In the genomic region with DNA sequence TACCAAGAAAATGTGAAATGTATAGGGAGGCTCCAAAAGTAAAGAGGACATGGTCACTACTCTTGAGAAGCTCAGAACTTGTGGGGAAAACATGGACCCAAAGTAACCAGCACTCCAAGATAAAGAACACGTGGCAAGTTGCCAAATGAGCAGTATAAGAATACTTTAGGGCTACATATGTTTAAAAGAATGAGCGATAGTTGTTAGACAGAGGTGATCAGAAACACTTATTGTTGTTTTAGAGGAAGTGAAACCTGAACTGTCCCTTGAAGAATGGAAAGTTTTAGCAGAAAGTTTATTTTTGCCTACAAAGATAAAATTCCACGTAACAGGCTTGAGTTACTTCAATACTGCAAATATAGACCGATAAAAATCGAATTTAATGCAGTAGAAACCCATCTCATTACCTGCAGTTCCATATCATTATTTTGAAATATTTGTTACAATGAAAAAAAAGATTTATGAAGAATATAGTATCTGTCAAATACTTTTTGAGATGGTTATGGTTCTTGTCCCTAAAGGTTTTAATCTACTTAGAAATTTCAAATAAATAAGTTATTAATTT, we compare ENCODE assay signal across 15 cellular contexts.
A peak's percentile ranks its signal among the peaks of the same experiment; 100 is the strongest.
DNase-seq lines count a peak whose midpoint lies in the region; ATAC-seq and TF ChIP-seq lines count a peak whose summit lies in the region.
"Had no signal": no experiment of that assay in that cellular context is flagged by ENCODE, and none has a peak within 500 bp of the region (broad histone marks: within the 10 kb centered on the region; RNA-seq: fewer than 3 reads in every experiment).

No MANE protein-coding gene starts in this region.

- H2AFZ ChIP-seq in SK-N-SH (ENCODE audit: low read depth) = no peak overlapping the region

- no peak overlapping the region for H3K27ac ChIP-seq in body of pancreas
- H3K27ac ChIP-seq in SK-N-SH (ENCODE audit: low read depth in 2 of 2, low read length in 1 of 2) = no peak overlapping the region
- H3K27ac ChIP-seq in CD8-positive, alpha-beta T cell (ENCODE audit: low read depth, low read length) = no peak overlapping the region

- H3K4me3 ChIP-seq in body of pancreas (no peak overlapping the region), SK-N-SH (ENCODE audit: low read depth in 2 of 2, low read length in 1 of 2) (no peak overlapping the region)
- no peak overlapping the region for H3K4me3 ChIP-seq in CD8-positive, alpha-beta T cell (ENCODE audit: low read depth, low read length)
- H3K4me3 ChIP-seq: HAP-1 had no signal

- TF ChIP-seq RAD21 in SK-N-SH (IDR thresholded peaks at IDR 0.05; ENCODE audit: low read length) = no peak

- no peak overlapping the region for H3K4me3 Mint-ChIP-seq in CD8-positive, alpha-beta T cell

- no peak for TF ChIP-seq CTCF in body of pancreas (IDR thresholded peaks at IDR 0.05)
- TF ChIP-seq CTCF in SK-N-SH (IDR thresholded peaks at IDR 0.05) = no peak
- TF ChIP-seq CTCF in CD8-positive, alpha-beta T cell (IDR thresholded peaks at IDR 0.05) = no peak

- no peaks in the 10 kb centered on the region for H3K36me3 Mint-ChIP-seq in CD8-positive, alpha-beta T cell

- WGBS in body of pancreas, 2 donors = 46 to 54% methylated on average over 5 of the region's 5 CpGs
- WGBS in SK-N-SH (ENCODE audit: low lambda C conversion rate) = 49% methylated on average over 5 of the region's 5 CpGs

- H3K9ac ChIP-seq in SK-N-SH = no peak overlapping the region

- TF ChIP-seq EP300 in SK-N-SH (IDR thresholded peaks at IDR 0.05; ENCODE audit: borderline replicate concordance in 1 of 2, low read depth in 1 of 2, low read length in 1 of 2) = no peak

- H3K4me1 Mint-ChIP-seq in CD8-positive, alpha-beta T cell (ENCODE audit: low read depth) = no peaks in the 10 kb centered on the region

- H3K4me2 ChIP-seq in SK-N-SH = no peak overlapping the region

- no peaks in the 10 kb centered on the region for H3K27me3 Mint-ChIP-seq in CD8-positive, alpha-beta T cell (ENCODE audit: low read depth)

- no peaks in the 10 kb centered on the region for H3K9me3 ChIP-seq in body of pancreas
- no peaks in the 10 kb centered on the region for H3K9me3 ChIP-seq in SK-N-SH
- H3K9me3 ChIP-seq in CD8-positive, alpha-beta T cell (ENCODE audit: low read length) = no peaks in the 10 kb centered on the region
- H3K9me3 ChIP-seq: HAP-1 had no signal

- peak; percentile 83 for ATAC-seq in GM18508 (IDR thresholded peaks at IDR 0.05; ENCODE audit: insufficient read depth, unreplicated experiment)
- peak; percentile 95 for ATAC-seq in GM21447 (IDR thresholded peaks at IDR 0.05; ENCODE audit: unreplicated experiment)
- ATAC-seq in HG03135 (IDR thresholded peaks at IDR 0.05; ENCODE audit: unreplicated experiment) = peak; percentile 96
- ATAC-seq in body of pancreas = no peak
- no peak for ATAC-seq in CD8-positive, alpha-beta T cell

- H3K36me3 ChIP-seq in body of pancreas (replicated peaks in 1 of 2; ENCODE audit: insufficient read depth in 1 of 2, low read depth in 2 of 2) (no peaks in the 10 kb centered on the region), SK-N-SH (replicated peaks in 1 of 2; ENCODE audit: control insufficient read depth in 1 of 2, insufficient read depth in 2 of 2, low read length in 1 of 2) (no peaks in the 10 kb centered on the region)
- no peaks in the 10 kb centered on the region for H3K36me3 ChIP-seq in CD8-positive, alpha-beta T cell (ENCODE audit: insufficient read depth, low read length)
- H3K36me3 ChIP-seq: HAP-1 had no signal

- H3K79me2 ChIP-seq in SK-N-SH (ENCODE audit: insufficient read depth) = no peaks in the 10 kb centered on the region

- no peak for TF ChIP-seq POLR2A in body of pancreas (IDR thresholded peaks at IDR 0.05)

- no peaks in the 10 kb centered on the region for H3K9me3 Mint-ChIP-seq in CD8-positive, alpha-beta T cell

- no peaks in the 10 kb centered on the region for H3K9me2 ChIP-seq in SK-N-SH

- no peak overlapping the region for H3K27ac Mint-ChIP-seq in CD8-positive, alpha-beta T cell

- no peaks in the 10 kb centered on the region for H4K20me1 ChIP-seq in SK-N-SH (ENCODE audit: insufficient read depth)

- intact Hi-C loops in body of pancreas (cut with DNase I) = no loop called here
- intact Hi-C loops in CD8-positive, alpha-beta T cell (cut with DNase I, micrococcal nuclease) = no loop called here

- no peaks in the 10 kb centered on the region for H3F3A ChIP-seq in SK-N-SH (replicated peaks; ENCODE audit: insufficient read depth)

- CTCF ChIA-PET in SK-N-SH (lab: Yijun Ruan, JAX) = interaction anchor here (1.3 kb wide), 1 partner anchor 796 kb away, joined by 7 read pairs; no protein-coding TSS in a partner anchor
- CTCF ChIA-PET in CD8-positive, alpha-beta T cell (lab: Charles Lee) = no interaction called here

- POLR2A ChIA-PET in SK-N-SH (lab: Yijun Ruan, JAX) = no interaction called here
- POLR2A ChIA-PET in CD8-positive, alpha-beta T cell (lab: Charles Lee) = no interaction called here

- H3K4me1 ChIP-seq in body of pancreas (peaks cover 4% of the 10 kb centered on the region), SK-N-SH (ENCODE audit: control insufficient read depth in 1 of 2, insufficient read depth in 2 of 2, low read depth in 1 of 2, low read length in 1 of 2) (peaks cover 0 to 5% of the 10 kb centered on the region in 2 experiments; a peak in 2 of 4 replicates)
- no peaks in the 10 kb centered on the region for H3K4me1 ChIP-seq in CD8-positive, alpha-beta T cell (ENCODE audit: insufficient read depth, low read length)

- H3K27me3 ChIP-seq in body of pancreas (no peaks in the 10 kb centered on the region), SK-N-SH (ENCODE audit: insufficient read depth) (no peaks in the 10 kb centered on the region)
- H3K27me3 ChIP-seq in CD8-positive, alpha-beta T cell (ENCODE audit: insufficient read depth, low read length) = no peaks in the 10 kb centered on the region

- DNase-seq in RPMI8226 (peak; percentile 16), NK-92 (lab: John Stamatoyannopoulos, UW; ENCODE audit: unreplicated experiment) (no peak), body of pancreas (no peak), SK-N-SH (no peak)
- no peak for DNase-seq in CD8-positive, alpha-beta T cell
- DNase-seq: activated CD4-positive, CD25-positive, alpha-beta regulatory T cell; amygdala; COR-L47; midbrain; NCI-H524; stimulated activated CD4-positive, alpha-beta T cell treated with anti-CD3 and anti-CD28 coated beads, Interleukin-2, amount 100 ng/mL, for 24 hours had no signal

TF ChIP-seq in SK-N-SH, 30 proteins besides CTCF, POLR2A, EP300 and RAD21:
- TF ChIP-seq USF1 (IDR thresholded peaks at IDR 0.05; ENCODE audit: borderline replicate concordance, low read depth) = no peak

Comparison
In these comparisons a context has a peak if more than half of its experiments do, and no peak if none do; other contexts are left out.
1. ATAC-seq: peak in GM18508 (single experiment), GM21447 (single experiment) and HG03135 (single experiment); none in body of pancreas (single experiment) and CD8-positive, alpha-beta T cell (single experiment).